In genomic region chr7:100019908-100020307, GRCh38 we compare ENCODE assay signal across 2 cellular contexts.
TF ChIP-seq lines count a peak whose summit lies in the region.

No MANE protein-coding gene starts in this region.

TF ChIP-seq in HepG2, 621 proteins besides CTCF, POLR2A, EP300 and RAD21:
- TF ChIP-seq BCL6 (CRISPR knock-in tag; IDR thresholded peaks at IDR 0.05) (peak; percentile 59; the same call in 1 of the 2 replicates), RBM22 (optimal IDR thresholded peaks at IDR 0.05; ENCODE audit: low read length) (peak; percentile 33)
- TF ChIP-seq, protein P1, sequence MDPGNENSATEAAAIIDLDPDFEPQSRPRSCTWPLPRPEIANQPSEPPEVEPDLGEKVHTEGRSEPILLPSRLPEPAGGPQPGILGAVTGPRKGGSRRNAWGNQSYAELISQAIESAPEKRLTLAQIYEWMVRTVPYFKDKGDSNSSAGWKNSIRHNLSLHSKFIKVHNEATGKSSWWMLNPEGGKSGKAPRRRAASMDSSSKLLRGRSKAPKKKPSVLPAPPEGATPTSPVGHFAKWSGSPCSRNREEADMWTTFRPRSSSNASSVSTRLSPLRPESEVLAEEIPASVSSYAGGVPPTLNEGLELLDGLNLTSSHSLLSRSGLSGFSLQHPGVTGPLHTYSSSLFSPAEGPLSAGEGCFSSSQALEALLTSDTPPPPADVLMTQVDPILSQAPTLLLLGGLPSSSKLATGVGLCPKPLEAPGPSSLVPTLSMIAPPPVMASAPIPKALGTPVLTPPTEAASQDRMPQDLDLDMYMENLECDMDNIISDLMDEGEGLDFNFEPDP (CRISPR knock-in tag; conservative IDR thresholded peaks at IDR 0.05) = no peak
TF ChIP-seq in HepG2: peak in this region for 2.

TF ChIP-seq in HEK293T, 16 proteins besides CTCF, POLR2A, EP300 and RAD21:
- TF ChIP-seq BHLHE40 (IDR thresholded peaks at IDR 0.05; ENCODE audit: borderline replicate concordance) (no peak), FOXM1 (IDR thresholded peaks at IDR 0.05; ENCODE audit: borderline replicate concordance) (no peak), SUZ12 (IDR thresholded peaks at IDR 0.05) (no peak), PKNOX1 (IDR thresholded peaks at IDR 0.05) (no peak), NFRKB (IDR thresholded peaks at IDR 0.05) (no peak), FOXA1 (IDR thresholded peaks at IDR 0.05) (no peak), CTBP1 (IDR thresholded peaks at IDR 0.05; ENCODE audit: borderline replicate concordance) (no peak), FOXK2 (IDR thresholded peaks at IDR 0.05) (no peak), HDGF (IDR thresholded peaks at IDR 0.05; ENCODE audit: borderline replicate concordance) (no peak), L3MBTL2 (conservative IDR thresholded peaks at IDR 0.05) (no peak)
